8 cellular contexts compared by ENCODE assay signal in genomic region chr10:113126506-113127192, GRCh38.
DNase-seq lines count a peak whose midpoint lies in the region; ATAC-seq, FAIRE-seq and TF ChIP-seq lines count a peak whose summit lies in the region.

No MANE protein-coding gene starts in this region.

- peak in 9 of 10 experiments; percentile 5 to 45 (median 11) for DNase-seq in CD4-positive, alpha-beta T cell
- DNase-seq in HFFc6 (peak; percentile 56), RCC 7860 (ENCODE audit: low spot score) (peak; percentile 63), glutamatergic neuron (peak; percentile 83), osteocyte (ENCODE audit: extremely low spot score, unreplicated experiment) (peak; percentile 94), type B pancreatic cell (ENCODE audit: extremely low spot score, unreplicated experiment) (peak; percentile 82), NCI-H524 treated with DMSO at 0.1 percent for 48 hours (lab: John Stamatoyannopoulos, UW) (no peak)
- peak; percentile 74 for DNase-seq in activated naive CD8-positive, alpha-beta T cell treated with anti-CD3 and anti-CD28 coated beads for 36 hours

- peak overlapping the region; percentile 26 for H3K4me3 Mint-ChIP-seq in CD4-positive, alpha-beta T cell
- peak overlapping the region; percentile 86 for H3K4me3 Mint-ChIP-seq in HFFc6
- H3K4me3 Mint-ChIP-seq in activated naive CD8-positive, alpha-beta T cell treated with anti-CD3 and anti-CD28 coated beads for 36 hours = peak overlapping the region; percentile 63
- peak overlapping the region; percentile 82 for H3K4me3 Mint-ChIP-seq in glutamatergic neuron (ENCODE audit: unreplicated experiment)
- H3K4me3 Mint-ChIP-seq in osteocyte (ENCODE audit: unreplicated experiment) = peak overlapping the region; percentile 81
- H3K4me3 Mint-ChIP-seq in type B pancreatic cell = peak overlapping the region; percentile 84

- peaks cover 67% of the 10 kb centered on the region for H3K27me3 Mint-ChIP-seq in CD4-positive, alpha-beta T cell
- H3K27me3 Mint-ChIP-seq in HFFc6 (ENCODE audit: insufficient read depth) (peaks cover 7% of the 10 kb centered on the region), glutamatergic neuron (ENCODE audit: unreplicated experiment) (no peaks in the 10 kb centered on the region), osteocyte (ENCODE audit: unreplicated experiment) (no peaks in the 10 kb centered on the region), type B pancreatic cell (peaks cover 69% of the 10 kb centered on the region)
- H3K27me3 Mint-ChIP-seq in activated naive CD8-positive, alpha-beta T cell treated with anti-CD3 and anti-CD28 coated beads for 36 hours = peaks cover 39% of the 10 kb centered on the region

- intact Hi-C loops in CD4-positive, alpha-beta T cell (cut with DNase I, micrococcal nuclease) = loop anchor here (2.0 to 10.0 kb wide), 3 partner anchors 258 to 406 kb away; no protein-coding TSS in a partner anchor

- H3K27me3 ChIP-seq in CD4-positive, alpha-beta T cell (ENCODE audit: control insufficient read depth, insufficient read depth, low read length) = peaks cover 25% of the 10 kb centered on the region

- no peaks in the 10 kb centered on the region for H3K36me3 Mint-ChIP-seq in CD4-positive, alpha-beta T cell (ENCODE audit: low read depth)
- H3K36me3 Mint-ChIP-seq in HFFc6 (ENCODE audit: low read depth) (no peaks in the 10 kb centered on the region), glutamatergic neuron (ENCODE audit: unreplicated experiment) (no peaks in the 10 kb centered on the region), osteocyte (ENCODE audit: unreplicated experiment) (peaks cover 4% of the 10 kb centered on the region), type B pancreatic cell (peaks cover 5% of the 10 kb centered on the region)
- H3K36me3 Mint-ChIP-seq in activated naive CD8-positive, alpha-beta T cell treated with anti-CD3 and anti-CD28 coated beads for 36 hours = no peaks in the 10 kb centered on the region

- no peak overlapping the region for H3K27ac Mint-ChIP-seq in CD4-positive, alpha-beta T cell
- H3K27ac Mint-ChIP-seq in HFFc6 (peak overlapping the region; percentile 57), glutamatergic neuron (ENCODE audit: unreplicated experiment) (no peak overlapping the region), osteocyte (ENCODE audit: unreplicated experiment) (peak overlapping the region; percentile 98), type B pancreatic cell (peak overlapping the region; percentile 40)
- no peak overlapping the region for H3K27ac Mint-ChIP-seq in activated naive CD8-positive, alpha-beta T cell treated with anti-CD3 and anti-CD28 coated beads for 36 hours

- peak; percentile 80 for ATAC-seq in CD4-positive, alpha-beta T cell (ENCODE audit: poor library complexity)

- POLR2A ChIA-PET in CD4-positive, alpha-beta T cell (lab: Charles Lee) = no interaction called here

- H3K27ac ChIP-seq in CD4-positive, alpha-beta T cell (ENCODE audit: low read depth, low read length) = no peak overlapping the region

- no peak for TF ChIP-seq CTCF in CD4-positive, alpha-beta T cell (IDR thresholded peaks at IDR 0.05)
- TF ChIP-seq CTCF in HFFc6 (IDR thresholded peaks at IDR 0.05) (peak; percentile 88), glutamatergic neuron (IDR thresholded peaks at IDR 0.05; ENCODE audit: partially characterized antibody, unreplicated experiment) (peak; percentile 35), osteocyte (IDR thresholded peaks at IDR 0.05) (peak; percentile 88), type B pancreatic cell (conservative IDR thresholded peaks at IDR 0.05) (peak; percentile 84)

- H3K9me3 Mint-ChIP-seq in CD4-positive, alpha-beta T cell = no peaks in the 10 kb centered on the region
- H3K9me3 Mint-ChIP-seq in HFFc6 (no peaks in the 10 kb centered on the region), glutamatergic neuron (ENCODE audit: unreplicated experiment) (peaks cover 2% of the 10 kb centered on the region), osteocyte (ENCODE audit: unreplicated experiment) (no peaks in the 10 kb centered on the region), type B pancreatic cell (no peaks in the 10 kb centered on the region)
- H3K9me3 Mint-ChIP-seq in activated naive CD8-positive, alpha-beta T cell treated with anti-CD3 and anti-CD28 coated beads for 36 hours = no peaks in the 10 kb centered on the region

- no peaks in the 10 kb centered on the region for H3K9me3 ChIP-seq in CD4-positive, alpha-beta T cell (ENCODE audit: control insufficient read depth, low read length)

- CTCF ChIA-PET in CD4-positive, alpha-beta T cell (lab: Charles Lee) = interaction anchor here (1.4 kb wide), 1 partner anchor 29 kb away, joined by 3 read pairs; no protein-coding TSS in a partner anchor

- peaks cover 4% of the 10 kb centered on the region for H3K4me1 Mint-ChIP-seq in CD4-positive, alpha-beta T cell (ENCODE audit: low read depth)
- H3K4me1 Mint-ChIP-seq in HFFc6 (ENCODE audit: low read depth) (peaks cover 59% of the 10 kb centered on the region), glutamatergic neuron (ENCODE audit: low read depth, unreplicated experiment) (peaks cover 17% of the 10 kb centered on the region), osteocyte (ENCODE audit: unreplicated experiment) (peaks cover 64% of the 10 kb centered on the region), type B pancreatic cell (ENCODE audit: unreplicated experiment) (peaks cover 41% of the 10 kb centered on the region)
- peaks cover 2% of the 10 kb centered on the region for H3K4me1 Mint-ChIP-seq in activated naive CD8-positive, alpha-beta T cell treated with anti-CD3 and anti-CD28 coated beads for 36 hours

- FAIRE-seq in RCC 7860 (lab: Jason Lieb, UNC) = no peak

Comparison
In these comparisons a context has a peak if more than half of its experiments do, and no peak if none do; other contexts are left out.
1. H3K27ac Mint-ChIP-seq: peak in HFFc6 (single experiment), osteocyte (single experiment) and type B pancreatic cell (single experiment); none in CD4-positive, alpha-beta T cell (single experiment), activated naive CD8-positive, alpha-beta T cell treated with anti-CD3 and anti-CD28 coated beads for 36 hours (single experiment) and glutamatergic neuron (single experiment).
2. H3K4me3 Mint-ChIP-seq: peak in every context shown above with its lines; median percentile 86 in HFFc6; 84 in type B pancreatic cell; 82 in glutamatergic neuron; 81 in osteocyte; 63 in activated naive CD8-positive, alpha-beta T cell treated with anti-CD3 and anti-CD28 coated beads for 36 hours; 26 in CD4-positive, alpha-beta T cell.